Comparison of ENCODE assay signal across 8 cellular contexts in genomic region chr11:120801801-120802689, GRCh38.
A peak's percentile ranks its signal among the peaks of the same experiment; 100 is the strongest.
DNase-seq lines count a peak whose midpoint lies in the region; ATAC-seq and TF ChIP-seq lines count a peak whose summit lies in the region.

No MANE protein-coding gene starts in this region.

- WGBS in esophagus squamous epithelium, 2 donors: 24 to 26% methylated on average over 9 of the region's 9 CpGs
- 36 to 51% methylated on average over 9 of the region's 9 CpGs for WGBS in testis, 2 donors

- DNase-seq in AG09319 (ENCODE audit: extremely low read depth, low read depth) (peak; percentile 15), GM13977 (ENCODE audit: low spot score) (peak; percentile 76), NCI-H345 treated with DMSO at 0.1 percent for 48 hours (lab: John Stamatoyannopoulos, UW; ENCODE audit: unreplicated experiment) (peak; percentile 43), esophagus squamous epithelium (lab: John Stamatoyannopoulos, UW) (no peak), testis (peak; percentile 87)
- DNase-seq in activated CD8-positive, alpha-beta memory T cell treated with anti-CD3 and anti-CD28 coated beads, Interleukin-2, amount 10 ng/mL, durations not matched to agents 7 days and 5 days: peak; percentile 54
- peak; percentile 71 for DNase-seq in natural killer cell treated with Interleukin-12 subunit alpha and Interleukin-12 subunit beta and Interleukin-15 and Interleukin-18, amount 100 ng/mL, for 72 hours (ENCODE audit: low spot score)

- H3K27ac Mint-ChIP-seq in activated CD8-positive, alpha-beta memory T cell treated with anti-CD3 and anti-CD28 coated beads, Interleukin-2, amount 10 ng/mL, durations not matched to agents 7 days and 5 days: no peak overlapping the region
- H3K27ac Mint-ChIP-seq in natural killer cell treated with Interleukin-12 subunit alpha and Interleukin-12 subunit beta and Interleukin-15 and Interleukin-18, amount 100 ng/mL, for 72 hours: peak overlapping the region in 1 of 2 donors; percentile 78

- H3K4me1 Mint-ChIP-seq in activated CD8-positive, alpha-beta memory T cell treated with anti-CD3 and anti-CD28 coated beads, Interleukin-2, amount 10 ng/mL, durations not matched to agents 7 days and 5 days: peaks cover 5% of the 10 kb centered on the region
- peaks cover 28 to 45% of the 10 kb centered on the region in 2 donors for H3K4me1 Mint-ChIP-seq in natural killer cell treated with Interleukin-12 subunit alpha and Interleukin-12 subunit beta and Interleukin-15 and Interleukin-18, amount 100 ng/mL, for 72 hours (ENCODE audit: low read depth in 2 of 2)

- H3K27ac ChIP-seq in esophagus squamous epithelium: no peak overlapping the region
- no peak overlapping the region for H3K27ac ChIP-seq in testis

- TF ChIP-seq POLR2A in esophagus squamous epithelium (IDR thresholded peaks at IDR 0.05) (no peak), testis (IDR thresholded peaks at IDR 0.05) (no peak)

- CTCF ChIA-PET in activated CD8-positive, alpha-beta memory T cell treated with anti-CD3 and anti-CD28 coated beads, Interleukin-2, amount 10 ng/mL, durations not matched to agents 7 days and 5 days (lab: Charles Lee): interaction anchor here (0.7 to 1.5 kb wide), 7 partner anchors 8 to 499 kb away, joined by 3 to 4 read pairs (median 3); partner anchors contain the start of gene GRIK4

- TF ChIP-seq CTCF in AG09319 (IDR thresholded peaks at IDR 0.05; ENCODE audit: low read depth, low read length) (peak; percentile 96), GM13977 (IDR thresholded peaks at IDR 0.05; ENCODE audit: extremely low read depth, insufficient read depth, missing control alignments) (peak; percentile 83), esophagus squamous epithelium (IDR thresholded peaks at IDR 0.05) (peak; percentile 70 to 94 (median 86)), testis (IDR thresholded peaks at IDR 0.05) (peak; percentile 67 to 96 (median 78))

- peaks cover 6% of the 10 kb centered on the region for H3K27me3 Mint-ChIP-seq in activated CD8-positive, alpha-beta memory T cell treated with anti-CD3 and anti-CD28 coated beads, Interleukin-2, amount 10 ng/mL, durations not matched to agents 7 days and 5 days
- H3K27me3 Mint-ChIP-seq in natural killer cell treated with Interleukin-12 subunit alpha and Interleukin-12 subunit beta and Interleukin-15 and Interleukin-18, amount 100 ng/mL, for 72 hours: peaks cover 0 to 2% of the 10 kb centered on the region in 2 donors

- no peaks in the 10 kb centered on the region for H3K36me3 Mint-ChIP-seq in activated CD8-positive, alpha-beta memory T cell treated with anti-CD3 and anti-CD28 coated beads, Interleukin-2, amount 10 ng/mL, durations not matched to agents 7 days and 5 days
- no peaks in the 10 kb centered on the region for H3K36me3 Mint-ChIP-seq in natural killer cell treated with Interleukin-12 subunit alpha and Interleukin-12 subunit beta and Interleukin-15 and Interleukin-18, amount 100 ng/mL, for 72 hours

- H3K9me3 ChIP-seq in esophagus squamous epithelium: no peaks in the 10 kb centered on the region
- no peaks in the 10 kb centered on the region for H3K9me3 ChIP-seq in testis

- in situ Hi-C loops in GM13977 (cut with MboI; ENCODE audit: low pct_unique_long_range_greater_than_20kb, low sequenced_read_pairs, unreplicated experiment): loop anchor here (25.0 kb wide), 1 partner anchor 290 kb away; the partner anchor contains the start of gene GRIK4

- intact Hi-C loops in esophagus squamous epithelium (cut with DNase I): loop anchor here (10.0 kb wide), 1 partner anchor 277 kb away; no protein-coding TSS in a partner anchor
- intact Hi-C loops in testis (cut with DNase I; ENCODE audit: low total_unique reads): loop anchor here (10.0 kb wide), 1 partner anchor 287 kb away; the partner anchor contains the start of gene GRIK4

- H3K27me3 ChIP-seq in esophagus squamous epithelium (peaks cover 0 to 9% (median 0%) of the 10 kb centered on the region in 4 donors), testis (no peaks in the 10 kb centered on the region)

- H3K9me3 Mint-ChIP-seq in activated CD8-positive, alpha-beta memory T cell treated with anti-CD3 and anti-CD28 coated beads, Interleukin-2, amount 10 ng/mL, durations not matched to agents 7 days and 5 days (ENCODE audit: low read depth): no peaks in the 10 kb centered on the region
- no peaks in the 10 kb centered on the region for H3K9me3 Mint-ChIP-seq in natural killer cell treated with Interleukin-12 subunit alpha and Interleukin-12 subunit beta and Interleukin-15 and Interleukin-18, amount 100 ng/mL, for 72 hours

- H3K4me3 Mint-ChIP-seq in activated CD8-positive, alpha-beta memory T cell treated with anti-CD3 and anti-CD28 coated beads, Interleukin-2, amount 10 ng/mL, durations not matched to agents 7 days and 5 days: no peak overlapping the region
- no peak overlapping the region for H3K4me3 Mint-ChIP-seq in natural killer cell treated with Interleukin-12 subunit alpha and Interleukin-12 subunit beta and Interleukin-15 and Interleukin-18, amount 100 ng/mL, for 72 hours

- H3K4me1 ChIP-seq in esophagus squamous epithelium (no peaks in the 10 kb centered on the region), testis (no peaks in the 10 kb centered on the region)

- H3K36me3 ChIP-seq in esophagus squamous epithelium: no peaks in the 10 kb centered on the region
- H3K36me3 ChIP-seq in testis (ENCODE audit: low read depth, missing control alignments): no peaks in the 10 kb centered on the region

- no peak overlapping the region for H3K4me3 ChIP-seq in esophagus squamous epithelium
- no peak overlapping the region for H3K4me3 ChIP-seq in testis

- ATAC-seq in activated CD8-positive, alpha-beta memory T cell treated with anti-CD3 and anti-CD28 coated beads, Interleukin-2, amount 10 ng/mL, durations not matched to agents 7 days and 5 days: no peak
- no peak for ATAC-seq in natural killer cell treated with Interleukin-12 subunit alpha and Interleukin-12 subunit beta and Interleukin-15 and Interleukin-18, amount 100 ng/mL, for 72 hours
- ATAC-seq in GM21717 (IDR thresholded peaks at IDR 0.05; ENCODE audit: unreplicated experiment): no peak
